ENCODE assay signal across 14 cellular contexts in genomic region chr6:140907235-140907634, GRCh38.
DNase-seq lines count a peak whose midpoint lies in the region; ATAC-seq and TF ChIP-seq lines count a peak whose summit lies in the region.
"Had no signal": no experiment of that assay in that cellular context is flagged by ENCODE, and none has a peak within 500 bp of the region (broad histone marks: within the 10 kb centered on the region; RNA-seq: fewer than 3 reads in every experiment).

No MANE protein-coding gene starts in this region.

- H2BK15ac ChIP-seq in IMR-90 (ENCODE audit: low read depth, low read length): peak overlapping the region; percentile 0; the same call in 1 of the 3 replicates

- H3K18ac ChIP-seq in IMR-90 (ENCODE audit: low read depth, low read length): no peak overlapping the region

- DNase-seq in IMR-90: no peak
- DNase-seq in chondrocyte (ENCODE audit: low spot score): peak; percentile 73
- DNase-seq in mucosa of descending colon: peak in 1 of 3 donors; percentile 41
- peak; percentile 69 for DNase-seq in spleen
- no peak for DNase-seq in germinal center (ENCODE audit: low spot score)
- DNase-seq in CD8-positive, alpha-beta T cell: no peak
- DNase-seq in activated CD4-positive, alpha-beta T cell treated with anti-CD3 and anti-CD28 coated beads for 1 hour: no peak
- DNase-seq: ACHN; BE2C; C1 segment of cervical spinal cord; Caco-2; CD4-positive, CD25-positive, alpha-beta regulatory T cell; GM23248 had no signal

- H3K4me2 ChIP-seq in IMR-90 (ENCODE audit: low read depth, low read length): no peak overlapping the region

- H3K27ac ChIP-seq in IMR-90 (ENCODE audit: insufficient read depth, low read length) (no peak overlapping the region), spleen (no peak overlapping the region)
- no peak overlapping the region for H3K27ac ChIP-seq in CD8-positive, alpha-beta T cell (ENCODE audit: low read depth, low read length)
- H3K27ac ChIP-seq: GM23248 had no signal

- H3K27me3 Mint-ChIP-seq in chondrocyte (ENCODE audit: low read depth): no peaks in the 10 kb centered on the region
- no peaks in the 10 kb centered on the region for H3K27me3 Mint-ChIP-seq in CD8-positive, alpha-beta T cell (ENCODE audit: low read depth)
- H3K27me3 Mint-ChIP-seq: CD4-positive, CD25-positive, alpha-beta regulatory T cell had no signal

- TF ChIP-seq CTCF in IMR-90 (conservative IDR thresholded peaks at IDR 0.05; ENCODE audit: low read depth, low read length) (no peak), chondrocyte (IDR thresholded peaks at IDR 0.05) (no peak), mucosa of descending colon (IDR thresholded peaks at IDR 0.05) (no peak), spleen (IDR thresholded peaks at IDR 0.05 in 8 of 11, conservative IDR thresholded peaks at IDR 0.05 in 3 of 11) (no peak)
- no peak for TF ChIP-seq CTCF in CD8-positive, alpha-beta T cell (IDR thresholded peaks at IDR 0.05)

- peak overlapping the region; percentile 1; the same call in 1 of the 2 replicates for H3K4ac ChIP-seq in IMR-90 (ENCODE audit: low read depth, low read length)

- POLR2A ChIA-PET in IMR-90 (lab: Charles Lee; ENCODE audit: unreplicated experiment): no interaction called here
- POLR2A ChIA-PET in CD8-positive, alpha-beta T cell (lab: Charles Lee): no interaction called here

- H4K91ac ChIP-seq in IMR-90 (ENCODE audit: insufficient read depth, low read depth, low read length): no peak overlapping the region

- ATAC-seq in IMR-90 (ENCODE audit: low read depth) (no peak), mucosa of descending colon (peak; percentile 12)
- no peak for ATAC-seq in CD8-positive, alpha-beta T cell

- H3K4me3 Mint-ChIP-seq in chondrocyte (ENCODE audit: unreplicated experiment): no peak overlapping the region
- no peak overlapping the region for H3K4me3 Mint-ChIP-seq in CD8-positive, alpha-beta T cell
- H3K4me3 Mint-ChIP-seq: CD4-positive, CD25-positive, alpha-beta regulatory T cell had no signal

- no peaks in the 10 kb centered on the region for H4K20me1 ChIP-seq in IMR-90 (ENCODE audit: insufficient read depth, low read length)

- intact Hi-C loops in IMR-90 (cut with micrococcal nuclease) (no loop called here), mucosa of descending colon (cut with DNase I, micrococcal nuclease) (no loop called here), spleen (cut with DNase I; ENCODE audit: low total_unique reads) (no loop called here)
- intact Hi-C loops in CD8-positive, alpha-beta T cell (cut with DNase I, micrococcal nuclease): no loop called here

- H3K36me3 ChIP-seq in IMR-90 (ENCODE audit: control insufficient read depth, insufficient read depth, low read length) (no peaks in the 10 kb centered on the region), mucosa of descending colon (ENCODE audit: low read depth) (no peaks in the 10 kb centered on the region), spleen (no peaks in the 10 kb centered on the region)
- no peaks in the 10 kb centered on the region for H3K36me3 ChIP-seq in CD8-positive, alpha-beta T cell (ENCODE audit: insufficient read depth, low read length)
- H3K36me3 ChIP-seq: BE2C, HAP-1 had no signal

- WGBS in IMR-90 (ENCODE audit: extremely low coverage in 2 of 2, insufficient read length in 1 of 2), 2 experiments: 96% methylated on average over 5 of the region's 9 CpGs; no CpG with 5 or more reads in 1 of the 2 experiments
- WGBS in spleen, 5 donors: 88 to 94% (median 92%) methylated on average over 5 to 9 of the region's 9 CpGs

- H3K27me3 ChIP-seq in IMR-90 (ENCODE audit: control insufficient read depth, insufficient read depth, low read length) (no peaks in the 10 kb centered on the region), spleen (replicated peaks in 1 of 7) (no peaks in the 10 kb centered on the region)
- H3K27me3 ChIP-seq in CD8-positive, alpha-beta T cell (ENCODE audit: insufficient read depth, low read length): no peaks in the 10 kb centered on the region
- H3K27me3 ChIP-seq: BE2C had no signal

- no peak overlapping the region for H3K9ac ChIP-seq in IMR-90 (ENCODE audit: low read depth, low read length)
- H3K9ac ChIP-seq: GM23248 had no signal

- in situ Hi-C loops in IMR-90 (cut with MboI; ENCODE audit: low sequenced_read_pairs): loop anchor here (25.0 kb wide), 1 partner anchor 1545 kb away; the partner anchor contains the start of gene CITED2

- H3K4me3 ChIP-seq in IMR-90 (ENCODE audit: insufficient read depth, low read depth, low read length) (no peak overlapping the region), mucosa of descending colon (no peak overlapping the region), spleen (no peak overlapping the region)
- no peak overlapping the region for H3K4me3 ChIP-seq in CD8-positive, alpha-beta T cell (ENCODE audit: low read depth, low read length)
- H3K4me3 ChIP-seq: GM23248, HAP-1 had no signal

- no TSS peak for BruUV-seq in IMR-90 (replicated peaks; lab: Mats Ljungman, UMichigan)

- peaks cover 9% of the 10 kb centered on the region for H3K4me1 Mint-ChIP-seq in chondrocyte (ENCODE audit: low read depth)
- no peaks in the 10 kb centered on the region for H3K4me1 Mint-ChIP-seq in CD8-positive, alpha-beta T cell (ENCODE audit: low read depth)
- H3K4me1 Mint-ChIP-seq: CD4-positive, CD25-positive, alpha-beta regulatory T cell had no signal

- no peak overlapping the region for H3K14ac ChIP-seq in IMR-90 (replicated peaks; ENCODE audit: low read depth, low read length)

- TF ChIP-seq RAD21 in IMR-90 (IDR thresholded peaks at IDR 0.05; ENCODE audit: low read length): no peak

- H3K56ac ChIP-seq in IMR-90 (ENCODE audit: extremely low read depth, insufficient read depth, low read length): no peak overlapping the region

- H2AK9ac ChIP-seq in IMR-90 (replicated peaks; ENCODE audit: low read depth, low read length, poor library complexity): no peak overlapping the region

- H3K4me1 ChIP-seq in IMR-90 (ENCODE audit: control insufficient read depth, insufficient read depth, low read length) (peaks cover 3% of the 10 kb centered on the region; the same call in 1 of the 2 replicates), mucosa of descending colon (ENCODE audit: low read depth) (no peaks in the 10 kb centered on the region), spleen (no peaks in the 10 kb centered on the region)
- H3K4me1 ChIP-seq in CD8-positive, alpha-beta T cell (ENCODE audit: insufficient read depth, low read length): no peaks in the 10 kb centered on the region
- H3K4me1 ChIP-seq: BE2C, Caco-2, HAP-1 had no signal

- H3K9me1 ChIP-seq in IMR-90 (ENCODE audit: insufficient read depth, low read length): no peaks in the 10 kb centered on the region

- H3K9me3 Mint-ChIP-seq in chondrocyte (ENCODE audit: low read depth): peaks cover 3% of the 10 kb centered on the region
- no peaks in the 10 kb centered on the region for H3K9me3 Mint-ChIP-seq in CD8-positive, alpha-beta T cell

- no peak overlapping the region for H4K5ac ChIP-seq in IMR-90 (ENCODE audit: low read depth, low read length)

- no peak overlapping the region for H2AFZ ChIP-seq in IMR-90 (replicated peaks; ENCODE audit: low read length, poor library complexity)
- H2AFZ ChIP-seq: GM23248 had no signal

- peak overlapping the region; percentile 34; the same call in 1 of the 2 replicates for H2BK20ac ChIP-seq in IMR-90 (ENCODE audit: low read depth, low read length)

- CTCF ChIA-PET in IMR-90 (lab: Yijun Ruan, JAX): interaction anchor here (0.6 kb wide), 1 partner anchor 464 kb away, joined by 3 read pairs; no protein-coding TSS in a partner anchor
- CTCF ChIA-PET in CD8-positive, alpha-beta T cell (lab: Charles Lee): no interaction called here

- H2BK120ac ChIP-seq in IMR-90 (ENCODE audit: low read depth, low read length): peak overlapping the region; percentile 4; the same call in 1 of the 2 replicates

- H3K36me3 Mint-ChIP-seq in chondrocyte (ENCODE audit: low read depth): no peaks in the 10 kb centered on the region
- H3K36me3 Mint-ChIP-seq in CD8-positive, alpha-beta T cell: no peaks in the 10 kb centered on the region
- H3K36me3 Mint-ChIP-seq: CD4-positive, CD25-positive, alpha-beta regulatory T cell had no signal

- TF ChIP-seq POLR2A in IMR-90 (IDR thresholded peaks at IDR 0.05; ENCODE audit: low read depth, low read length): no peak
- no peak for TF ChIP-seq POLR2A in spleen (IDR thresholded peaks at IDR 0.05)

- peak overlapping the region; percentile 60; the same call in 1 of the 2 replicates for H2AK5ac ChIP-seq in IMR-90 (ENCODE audit: low read depth, low read length)

- no peak overlapping the region for H3K27ac Mint-ChIP-seq in chondrocyte (ENCODE audit: unreplicated experiment)
- H3K27ac Mint-ChIP-seq in CD8-positive, alpha-beta T cell: no peak overlapping the region
- H3K27ac Mint-ChIP-seq: CD4-positive, CD25-positive, alpha-beta regulatory T cell had no signal

- no peaks in the 10 kb centered on the region for H3K79me1 ChIP-seq in IMR-90 (ENCODE audit: low read depth in 1 of 2, low read length in 2 of 2)

- no peak overlapping the region; a peak in 1 of 4 replicates for H4K8ac ChIP-seq in IMR-90 (ENCODE audit: low read depth in 2 of 2, low read length in 2 of 2)

- H3K23ac ChIP-seq in IMR-90 (ENCODE audit: low read depth, low read length): no peak overlapping the region

- H3K9me3 ChIP-seq in IMR-90 (ENCODE audit: control insufficient read depth, insufficient read depth, low read length) (no peaks in the 10 kb centered on the region), mucosa of descending colon (no peaks in the 10 kb centered on the region), spleen (peaks cover 0 to 4% (median 0%) of the 10 kb centered on the region in 8 donors)
- no peaks in the 10 kb centered on the region for H3K9me3 ChIP-seq in CD8-positive, alpha-beta T cell (ENCODE audit: low read length)
- H3K9me3 ChIP-seq: Caco-2, HAP-1 had no signal

- H2BK5ac ChIP-seq in IMR-90 (ENCODE audit: low read depth, low read length, poor library complexity, severe bottlenecking): no peak overlapping the region

- dilution Hi-C loops in IMR-90 (cut with HindIII; ENCODE audit: low sequenced_read_pairs, unreplicated experiment): no loop called here

TF ChIP-seq in IMR-90, 13 proteins besides CTCF, POLR2A, EP300 and RAD21:
- TF ChIP-seq CEBPB (IDR thresholded peaks at IDR 0.05; ENCODE audit: low read depth, low read length) (no peak), FOS (IDR thresholded peaks at IDR 0.05; ENCODE audit: low read depth, low read length) (no peak), MAZ (IDR thresholded peaks at IDR 0.05; ENCODE audit: borderline replicate concordance, low read depth, low read length) (no peak)
TF ChIP-seq in IMR-90: peak in this region for 0.

Comparison
In these comparisons a context has a peak if more than half of its experiments do, and no peak if none do; other contexts are left out.
1. DNase-seq: peak in chondrocyte (single experiment) and spleen (single experiment); none in IMR-90 (single experiment), germinal center (single experiment), CD8-positive, alpha-beta T cell (0 of 7) and activated CD4-positive, alpha-beta T cell treated with anti-CD3 and anti-CD28 coated beads for 1 hour (single experiment).